ENCODE assay signal across 11 cellular contexts in genomic region chr15:80494311-80494710, GRCh38.
DNase-seq lines count a peak whose midpoint lies in the region; ATAC-seq and TF ChIP-seq lines count a peak whose summit lies in the region.
"Had no signal": no experiment of that assay in that cellular context is flagged by ENCODE, and none has a peak within 500 bp of the region (broad histone marks: within the 10 kb centered on the region; RNA-seq: fewer than 3 reads in every experiment).

No MANE protein-coding gene starts in this region.

- peaks cover 12% of the 10 kb centered on the region for H3F3A ChIP-seq in SK-N-SH (replicated peaks; ENCODE audit: insufficient read depth)

- H3K36me3 Mint-ChIP-seq in activated naive CD4-positive, alpha-beta T cell treated with anti-CD3 and anti-CD28 coated beads, Interleukin-2, amount 50 U/mL, for 72 hours: no peaks in the 10 kb centered on the region

- no peaks in the 10 kb centered on the region for H3K9me3 ChIP-seq in SK-N-SH

- H3K9me3 Mint-ChIP-seq in activated naive CD4-positive, alpha-beta T cell treated with anti-CD3 and anti-CD28 coated beads, Interleukin-2, amount 50 U/mL, for 72 hours: no peaks in the 10 kb centered on the region
- H3K9me3 Mint-ChIP-seq: activated naive CD8-positive, alpha-beta T cell treated with anti-CD3 and anti-CD28 coated beads, Interleukin-2, amount 50 U/mL, for 24 hours had no signal

- H3K4me3 ChIP-seq in SK-N-SH (ENCODE audit: low read depth in 2 of 2, low read length in 1 of 2) (no peak overlapping the region), fibroblast of mammary gland (ENCODE audit: control insufficient read depth, low read depth, low read length) (no peak overlapping the region)

- 51% methylated on average over 5 of the region's 5 CpGs for WGBS in SK-N-SH (ENCODE audit: low lambda C conversion rate)

- ATAC-seq in activated naive CD4-positive, alpha-beta T cell treated with anti-CD3 and anti-CD28 coated beads, Interleukin-2, amount 50 U/mL, for 72 hours: no peak
- ATAC-seq in GM18502 (IDR thresholded peaks at IDR 0.05; ENCODE audit: poor library complexity, unreplicated experiment): no peak
- ATAC-seq: activated naive CD8-positive, alpha-beta T cell treated with anti-CD3 and anti-CD28 coated beads, Interleukin-2, amount 50 U/mL, for 24 hours had no signal

- no peaks in the 10 kb centered on the region for H3K9me2 ChIP-seq in SK-N-SH

- TF ChIP-seq CTCF in SK-N-SH (IDR thresholded peaks at IDR 0.05) (no peak), fibroblast of mammary gland (conservative IDR thresholded peaks at IDR 0.05; ENCODE audit: control insufficient read depth, insufficient read depth, low read depth, low read length) (no peak)

- CTCF ChIA-PET in SK-N-SH (lab: Yijun Ruan, JAX): no interaction called here

- no peaks in the 10 kb centered on the region for H3K79me2 ChIP-seq in SK-N-SH (ENCODE audit: insufficient read depth)

- H2AFZ ChIP-seq in SK-N-SH (ENCODE audit: low read depth): no peak overlapping the region

- peak overlapping the region; percentile 26 for H3K4me2 ChIP-seq in SK-N-SH

- no peaks in the 10 kb centered on the region for H3K27me3 ChIP-seq in SK-N-SH (ENCODE audit: insufficient read depth)

- no peak for TF ChIP-seq RAD21 in SK-N-SH (IDR thresholded peaks at IDR 0.05; ENCODE audit: low read length)

- POLR2A ChIA-PET in SK-N-SH (lab: Yijun Ruan, JAX): no interaction called here

- DNase-seq in ELF-1 (ENCODE audit: low read depth, low spot score) (peak; percentile 24), SK-N-SH (no peak), fibroblast of mammary gland (ENCODE audit: low read depth) (peak; percentile 37), renal cortical epithelial cell (ENCODE audit: low read depth) (peak; percentile 96), DMS 273 (lab: John Stamatoyannopoulos, UW; ENCODE audit: unreplicated experiment) (no peak), nucleus accumbens (lab: John Stamatoyannopoulos, UW) (no peak)
- no peak for DNase-seq in activated naive CD4-positive, alpha-beta T cell treated with anti-CD3 and anti-CD28 coated beads, Interleukin-2, amount 50 U/mL, for 72 hours (ENCODE audit: low spot score in 2 of 2)
- DNase-seq: activated naive CD8-positive, alpha-beta T cell treated with anti-CD3 and anti-CD28 coated beads, Interleukin-2, amount 50 U/mL, for 24 hours; COR-L47; erythroblast had no signal

- no peaks in the 10 kb centered on the region for H3K36me3 ChIP-seq in SK-N-SH (replicated peaks in 1 of 2; ENCODE audit: control insufficient read depth in 1 of 2, insufficient read depth in 2 of 2, low read length in 1 of 2)

- H3K27ac ChIP-seq in SK-N-SH (ENCODE audit: low read depth in 2 of 2, low read length in 1 of 2): peak overlapping the region in 1 of 2 experiments; percentile 29; a peak in 3 of 4 replicates

- H3K4me1 ChIP-seq in SK-N-SH (ENCODE audit: control insufficient read depth in 1 of 2, insufficient read depth in 2 of 2, low read depth in 1 of 2, low read length in 1 of 2): peaks cover 3 to 25% of the 10 kb centered on the region in 2 experiments; a peak in 3 of 4 replicates

- H3K9ac ChIP-seq in SK-N-SH: no peak overlapping the region

- peak in 1 of 2 experiments; percentile 68; a peak in 2 of 4 replicates for TF ChIP-seq EP300 in SK-N-SH (IDR thresholded peaks at IDR 0.05; ENCODE audit: borderline replicate concordance in 1 of 2, low read depth in 1 of 2, low read length in 1 of 2)

- H4K20me1 ChIP-seq in SK-N-SH (ENCODE audit: insufficient read depth): no peaks in the 10 kb centered on the region

- H3K27ac Mint-ChIP-seq in activated naive CD4-positive, alpha-beta T cell treated with anti-CD3 and anti-CD28 coated beads, Interleukin-2, amount 50 U/mL, for 72 hours: no peak overlapping the region
- H3K27ac Mint-ChIP-seq: activated naive CD8-positive, alpha-beta T cell treated with anti-CD3 and anti-CD28 coated beads, Interleukin-2, amount 50 U/mL, for 24 hours had no signal

TF ChIP-seq in SK-N-SH, 30 proteins besides CTCF, POLR2A, EP300 and RAD21:
- TF ChIP-seq, protein P1, sequence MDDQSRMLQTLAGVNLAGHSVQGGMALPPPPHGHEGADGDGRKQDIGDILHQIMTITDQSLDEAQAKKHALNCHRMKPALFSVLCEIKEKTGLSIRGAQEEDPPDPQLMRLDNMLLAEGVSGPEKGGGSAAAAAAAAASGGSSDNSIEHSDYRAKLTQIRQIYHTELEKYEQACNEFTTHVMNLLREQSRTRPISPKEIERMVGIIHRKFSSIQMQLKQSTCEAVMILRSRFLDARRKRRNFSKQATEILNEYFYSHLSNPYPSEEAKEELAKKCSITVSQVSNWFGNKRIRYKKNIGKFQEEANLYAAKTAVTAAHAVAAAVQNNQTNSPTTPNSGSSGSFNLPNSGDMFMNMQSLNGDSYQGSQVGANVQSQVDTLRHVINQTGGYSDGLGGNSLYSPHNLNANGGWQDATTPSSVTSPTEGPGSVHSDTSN (IDR thresholded peaks at IDR 0.05): 0 out of 2 replicates have a peak, but pooled peaks have one; percentile 11
- TF ChIP-seq FOSL2 (IDR thresholded peaks at IDR 0.05; ENCODE audit: borderline replicate concordance, low read depth) (peak; percentile 41; the same call in 1 of the 2 replicates), TCF12 (IDR thresholded peaks at IDR 0.05) (peak; percentile 47), TEAD4 (IDR thresholded peaks at IDR 0.05; ENCODE audit: borderline replicate concordance, insufficient read depth) (peak; percentile 59; the same call in 1 of the 2 replicates), RXRA (IDR thresholded peaks at IDR 0.05; ENCODE audit: borderline replicate concordance, low read depth) (peak; percentile 35; the same call in 1 of the 2 replicates), JUND (IDR thresholded peaks at IDR 0.05) (peak; percentile 51; the same call in 1 of the 2 replicates)
- TF ChIP-seq, protein P2, sequence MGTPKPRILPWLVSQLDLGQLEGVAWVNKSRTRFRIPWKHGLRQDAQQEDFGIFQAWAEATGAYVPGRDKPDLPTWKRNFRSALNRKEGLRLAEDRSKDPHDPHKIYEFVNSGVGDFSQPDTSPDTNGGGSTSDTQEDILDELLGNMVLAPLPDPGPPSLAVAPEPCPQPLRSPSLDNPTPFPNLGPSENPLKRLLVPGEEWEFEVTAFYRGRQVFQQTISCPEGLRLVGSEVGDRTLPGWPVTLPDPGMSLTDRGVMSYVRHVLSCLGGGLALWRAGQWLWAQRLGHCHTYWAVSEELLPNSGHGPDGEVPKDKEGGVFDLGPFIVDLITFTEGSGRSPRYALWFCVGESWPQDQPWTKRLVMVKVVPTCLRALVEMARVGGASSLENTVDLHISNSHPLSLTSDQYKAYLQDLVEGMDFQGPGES (IDR thresholded peaks at IDR 0.05; ENCODE audit: low read depth, low read length): no peak
- TF ChIP-seq, protein P3, sequence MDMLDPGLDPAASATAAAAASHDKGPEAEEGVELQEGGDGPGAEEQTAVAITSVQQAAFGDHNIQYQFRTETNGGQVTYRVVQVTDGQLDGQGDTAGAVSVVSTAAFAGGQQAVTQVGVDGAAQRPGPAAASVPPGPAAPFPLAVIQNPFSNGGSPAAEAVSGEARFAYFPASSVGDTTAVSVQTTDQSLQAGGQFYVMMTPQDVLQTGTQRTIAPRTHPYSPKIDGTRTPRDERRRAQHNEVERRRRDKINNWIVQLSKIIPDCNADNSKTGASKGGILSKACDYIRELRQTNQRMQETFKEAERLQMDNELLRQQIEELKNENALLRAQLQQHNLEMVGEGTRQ (IDR thresholded peaks at IDR 0.05; ENCODE audit: borderline replicate concordance, low read depth, low read length): no peak

Comparison
In these comparisons a context has a peak if more than half of its experiments do, and no peak if none do; other contexts are left out.
1. DNase-seq: peak in ELF-1 (single experiment), fibroblast of mammary gland (single experiment) and renal cortical epithelial cell (single experiment); none in SK-N-SH (single experiment), DMS 273 (single experiment), nucleus accumbens (0 of 56) and activated naive CD4-positive, alpha-beta T cell treated with anti-CD3 and anti-CD28 coated beads, Interleukin-2, amount 50 U/mL, for 72 hours (0 of 2).